In the genomic region with DNA sequence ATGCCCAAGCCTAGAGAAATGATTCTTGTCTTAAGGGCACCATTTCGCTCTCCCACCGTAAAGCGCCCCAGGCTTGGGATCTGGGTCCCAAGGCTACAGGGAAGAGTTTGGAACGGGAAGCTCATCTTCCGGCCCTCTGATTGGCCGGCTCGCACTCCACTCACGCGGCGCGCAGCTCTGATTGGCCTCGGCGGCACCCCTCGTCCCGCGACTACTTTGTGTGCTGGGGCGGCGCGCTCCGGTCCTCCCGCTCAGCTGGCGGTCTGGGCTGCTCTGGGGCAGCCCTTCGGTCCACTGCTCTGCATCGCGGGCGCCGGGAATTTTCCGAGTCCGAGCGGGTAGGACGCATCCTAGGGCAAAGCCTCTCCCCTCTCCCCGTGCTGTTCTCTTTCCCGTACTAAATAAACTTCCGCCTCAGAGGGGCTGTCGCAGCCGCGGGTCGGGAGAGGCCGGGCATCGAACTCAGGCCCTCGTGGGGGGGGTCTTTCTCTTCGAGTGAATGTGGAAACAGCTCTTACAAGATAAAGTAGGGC, we compare ENCODE assay signal across 8 cellular contexts. TPM values are rescaled to one million over a fixed set of nuclear protein-coding genes. Genes with fewer than 3 reads are reported as not detected.
A peak's percentile ranks its signal among the peaks of the same experiment; 100 is the strongest.
DNase-seq lines count a peak whose midpoint lies in the region; ATAC-seq and TF ChIP-seq lines count a peak whose summit lies in the region.

No MANE protein-coding gene starts in this region.

- no peaks in the 10 kb centered on the region for H3K9me3 Mint-ChIP-seq in activated B cell treated with CpG ODN at 0.5 μM for 24 hours

- peak overlapping the region; percentile 99 for H3K4me3 Mint-ChIP-seq in activated B cell treated with CpG ODN at 0.5 μM for 24 hours

- no peaks in the 10 kb centered on the region for H3K27me3 ChIP-seq in A673 (replicated peaks; ENCODE audit: insufficient read depth, low read depth, low read length, poor library complexity)

- peak; percentile 75 for TF ChIP-seq POLR2A in GM18526 (IDR thresholded peaks at IDR 0.05; ENCODE audit: extremely low read depth, insufficient read length)

- peak; percentile 59 for ATAC-seq in HG03066 (IDR thresholded peaks at IDR 0.05; ENCODE audit: low read depth, unreplicated experiment)
- ATAC-seq in activated B cell treated with CpG ODN at 0.5 μM for 24 hours (ENCODE audit: low read depth) = peak; percentile 55

- peaks cover 5% of the 10 kb centered on the region for H3K4me1 ChIP-seq in A673 (ENCODE audit: insufficient read depth, low read length, poor library complexity, severe bottlenecking)

- TF ChIP-seq CTCF in A673 (conservative IDR thresholded peaks at IDR 0.05; ENCODE audit: low read depth, low read length) (no peak), activated B cell treated with CpG ODN at 0.5 μM for 24 hours (IDR thresholded peaks at IDR 0.05) (no peak)

- H3K4me1 Mint-ChIP-seq in activated B cell treated with CpG ODN at 0.5 μM for 24 hours = peaks cover 41% of the 10 kb centered on the region

- H3K27me3 Mint-ChIP-seq in activated B cell treated with CpG ODN at 0.5 μM for 24 hours = no peaks in the 10 kb centered on the region

- CTCF ChIA-PET in A673 (lab: Charles Lee) (interaction anchor here (0.9 to 2.6 kb wide), 4 partner anchors 248 to 547 kb away, joined by 3 to 9 read pairs (median 7); no protein-coding TSS in a partner anchor), activated B cell treated with CpG ODN at 0.5 μM for 24 hours (lab: Charles Lee) (interaction anchor here (0.7 to 6.3 kb wide), 27 partner anchors 11 to 549 kb away, joined by 3 to 214 read pairs (median 4); a partner anchor contains a TSS)

- peak overlapping the region; percentile 68 for H3K4me3 ChIP-seq in A673 (ENCODE audit: low read depth, low read length, poor library complexity, severe bottlenecking)

- DNase-seq in A673 (ENCODE audit: low spot score) (peak; percentile 92), NCI-H2171 treated with DMSO at 0.1 percent for 48 hours (lab: John Stamatoyannopoulos, UW) (peak; percentile 96), activated B cell treated with CpG ODN at 0.5 μM for 24 hours (peak; percentile 74), caudate nucleus (lab: John Stamatoyannopoulos, UW) (peak; percentile 35 to 96 (median 90)), iris pigment epithelial cell (ENCODE audit: low read depth) (peak; percentile 92)
- peak; percentile 65 to 73 for DNase-seq in stimulated activated CD4-positive, alpha-beta T cell treated with anti-CD3 and anti-CD28 coated beads, Interleukin-12 subunit alpha, Interleukin-12 subunit beta, amount 100 ng/mL, for 24 hours (ENCODE audit: low read depth in 2 of 2)

- H3K27ac ChIP-seq in A673 (ENCODE audit: low read depth, low read length, poor library complexity, severe bottlenecking) (peak overlapping the region; percentile 68), caudate nucleus (ENCODE audit: low read depth, low read length) (peak overlapping the region; percentile 94)

- BruUV-seq in A673 (replicated peaks; lab: Mats Ljungman, UMichigan) = no TSS peak

- H3K27ac Mint-ChIP-seq in activated B cell treated with CpG ODN at 0.5 μM for 24 hours = peak overlapping the region; percentile 99

- H3K9me3 ChIP-seq in A673 (ENCODE audit: low read depth, low read length, poor library complexity, severe bottlenecking) = no peaks in the 10 kb centered on the region

- POLR2A ChIA-PET in A673 (lab: Charles Lee; ENCODE audit: low non-redundant PET) = no interaction called here
- POLR2A ChIA-PET in activated B cell treated with CpG ODN at 0.5 μM for 24 hours (lab: Charles Lee) = interaction anchor here (0.5 to 6.7 kb wide), 52 partner anchors 10 to 549 kb away, joined by 3 to 183 read pairs (median 4); a partner anchor contains a TSS

- H3K36me3 Mint-ChIP-seq in activated B cell treated with CpG ODN at 0.5 μM for 24 hours (ENCODE audit: low read depth) = peaks cover 14% of the 10 kb centered on the region

- intact Hi-C loops in A673 (cut with micrococcal nuclease; ENCODE audit: unreplicated experiment) (loop anchor here (2.0 to 5.0 kb wide), 4 partner anchors 189 to 659 kb away; no protein-coding TSS in a partner anchor), activated B cell treated with CpG ODN at 0.5 μM for 24 hours (cut with micrococcal nuclease) (loop anchor here (1.0 to 5.0 kb wide), 15 partner anchors 15 to 1831 kb away; a partner anchor contains a TSS)

- no peaks in the 10 kb centered on the region for H3K36me3 ChIP-seq in A673 (ENCODE audit: insufficient read depth, low read length, poor library complexity, severe bottlenecking)

RNA-seq across cellular contexts. Expression of a gene that starts 0.8 kb away (rescaled TPM):
- total RNA-seq in A673 (2021) (11.0 and 11.6 TPM in 2 replicates), activated B cell treated with CpG ODN at 0.5 μM for 24 hours (115 and 123 TPM in 2 replicates)

Comparison
In these comparisons a context has a peak if more than half of its experiments do, and no peak if none do; other contexts are left out.
1. Peak in every context shown above with its lines: DNase-seq, ATAC-seq, H3K4me3 ChIP-seq and H3K27ac ChIP-seq.